Comparison of ENCODE assay signal across 10 cellular contexts in the genomic region with DNA sequence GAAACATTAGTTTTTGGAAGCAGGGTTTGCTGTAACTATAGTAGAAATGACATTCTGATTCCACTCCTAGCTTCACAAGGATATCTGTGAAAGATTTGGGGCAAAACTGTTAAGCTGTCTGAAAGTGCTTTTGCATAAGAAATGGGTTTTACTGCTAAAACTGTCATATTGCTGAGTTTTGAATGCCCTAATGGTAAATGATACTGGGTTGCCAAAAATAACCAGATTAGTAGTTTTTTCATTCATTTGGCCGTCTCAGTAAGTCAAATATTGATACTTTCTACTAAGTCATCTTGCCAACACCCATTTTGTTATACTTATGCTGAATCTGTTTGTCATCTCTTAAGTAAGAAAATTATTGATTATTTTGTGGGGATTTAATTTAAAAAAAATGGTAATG. TPM values are rescaled to one million over a fixed set of nuclear protein-coding genes. Genes with fewer than 3 reads are reported as not detected.
DNase-seq lines count a peak whose midpoint lies in the region; ATAC-seq, FAIRE-seq and TF ChIP-seq lines count a peak whose summit lies in the region.
"Had no signal": no experiment of that assay in that cellular context is flagged by ENCODE, and none has a peak within 500 bp of the region (broad histone marks: within the 10 kb centered on the region; RNA-seq: fewer than 3 reads in every experiment).

No MANE protein-coding gene starts in this region.

- in situ Hi-C loops in GM12878 (cut with MboI) = no loop called here

- BruUV-seq in GM12878 (replicated peaks; lab: Mats Ljungman, UMichigan) = no TSS peak

- RAD21 ChIA-PET in GM12878 (lab: Charles Lee; ENCODE audit: unreplicated experiment) = interaction anchor here (1.0 to 10.8 kb wide), 13 partner anchors 13 to 62 kb away, joined by 3 to 154 read pairs (median 7); no protein-coding TSS in a partner anchor

- SMC1A ChIA-PET in GM12878 (lab: Charles Lee; ENCODE audit: uncharacterized antibody, unreplicated experiment) = interaction anchor here (1.3 to 10.6 kb wide), 11 partner anchors 11 to 118 kb away, joined by 3 to 251 read pairs (median 24); no protein-coding TSS in a partner anchor

- no peak for TF ChIP-seq EP300 in GM12878 (IDR thresholded peaks at IDR 0.05; ENCODE audit: borderline replicate concordance in 1 of 2, control insufficient read depth in 1 of 2, low read depth in 2 of 2, low read length in 2 of 2)

- peaks cover 62% of the 10 kb centered on the region for H3K4me1 Mint-ChIP-seq in CD4-positive, alpha-beta T cell (ENCODE audit: low read depth)

- whole genome bisulfite sequencing in GM12878 (ENCODE audit: insufficient coverage, insufficient replicate concordance, low lambda C conversion rate, missing lambda C conversion rate) = 0% methylated on average over 1 of the region's 1 CpG
- 67 to 73% methylated on average over 1 of the region's 1 CpG for WGBS in lower leg skin, 2 donors

- intact Hi-C loops in CD4-positive, alpha-beta T cell (cut with DNase I, micrococcal nuclease) = loop anchor here in 1 of 2 experiments (5.0 kb wide), 2 partner anchors 81 to 116 kb away; no protein-coding TSS in a partner anchor
- intact Hi-C loops in GM12878 (cut with micrococcal nuclease; ENCODE audit: unreplicated experiment) (no loop called here), uterus (cut with DNase I; ENCODE audit: low total_unique reads) (no loop called here), kidney (cut with DNase I) (no loop called here), lower leg skin (cut with DNase I; ENCODE audit: low total_unique reads) (no loop called here)

- H3K36me3 ChIP-seq in GM12878 (ENCODE audit: control insufficient read depth in 2 of 2, insufficient read depth in 2 of 2, low read length in 1 of 2) (no peaks in the 10 kb centered on the region), uterus (no peaks in the 10 kb centered on the region), kidney (ENCODE audit: control insufficient read depth in 1 of 2, insufficient read depth in 2 of 2, low read length in 2 of 2) (no peaks in the 10 kb centered on the region)

- peaks cover 41% of the 10 kb centered on the region for H3K79me2 ChIP-seq in GM12878 (ENCODE audit: control insufficient read depth, insufficient read depth, low read length)

- H2AFZ ChIP-seq in GM12878 (ENCODE audit: control insufficient read depth, low read depth, low read length) = peak overlapping the region; percentile 71

- no peaks in the 10 kb centered on the region for H3K9me3 ChIP-seq in CD4-positive, alpha-beta T cell (ENCODE audit: control insufficient read depth, low read length)
- H3K9me3 ChIP-seq in GM12878 (replicated peaks; ENCODE audit: control insufficient read depth, insufficient read depth, low read length) (peaks cover 2% of the 10 kb centered on the region; the same call in 2 of the 3 replicates), uterus (no peaks in the 10 kb centered on the region), kidney (ENCODE audit: control insufficient read depth in 1 of 2, low read length in 2 of 2) (no peaks in the 10 kb centered on the region)

- peak overlapping the region; percentile 88 for H3K4me2 ChIP-seq in GM12878 (ENCODE audit: control insufficient read depth, insufficient read depth)

- TF ChIP-seq CTCF in CD4-positive, alpha-beta T cell (IDR thresholded peaks at IDR 0.05) = no peak
- TF ChIP-seq CTCF in GM12878 (IDR thresholded peaks at IDR 0.05 in 2 of 3, conservative IDR thresholded peaks at IDR 0.05 in 1 of 3; ENCODE audit: control insufficient read depth in 2 of 3, extremely low read depth in 1 of 3, insufficient read depth in 1 of 3, low read depth in 3 of 3, low read length in 3 of 3) (no peak), uterus (IDR thresholded peaks at IDR 0.05) (no peak), kidney (IDR thresholded peaks at IDR 0.05; ENCODE audit: borderline replicate concordance, extremely low read depth, insufficient read depth) (no peak), lower leg skin (IDR thresholded peaks at IDR 0.05) (no peak)

- no peaks in the 10 kb centered on the region for H3K27me3 Mint-ChIP-seq in CD4-positive, alpha-beta T cell

- H3K4me3 Mint-ChIP-seq in CD4-positive, alpha-beta T cell = peak overlapping the region; percentile 95

- peak overlapping the region; percentile 98 for H3K27ac Mint-ChIP-seq in CD4-positive, alpha-beta T cell

- TF ChIP-seq POLR2A in GM12878 (IDR thresholded peaks at IDR 0.05; ENCODE audit: low read depth, low read length) = no peak
- no peak for TF ChIP-seq POLR2A in uterus (IDR thresholded peaks at IDR 0.05)
- no peak for TF ChIP-seq POLR2A in lower leg skin (IDR thresholded peaks at IDR 0.05)

- DNase-seq in CD4-positive, alpha-beta T cell = no peak
- DNase-seq in GM12878 (ENCODE audit: low read depth, low spot score) = no peak
- no peak for DNase-seq in dedifferentiated amniotic fluid mesenchymal stem cell (ENCODE audit: extremely low spot score)
- no peak for DNase-seq in uterus
- DNase-seq in kidney = no peak
- no peak for DNase-seq in lower leg skin (ENCODE audit: low spot score in 2 of 2)
- DNase-seq: NCI-H2107 had no signal

- CTCF ChIA-PET in CD4-positive, alpha-beta T cell (lab: Charles Lee) = interaction anchor here (0.9 to 3.9 kb wide), 4 partner anchors 15 to 48 kb away, joined by 3 to 29 read pairs (median 3); no protein-coding TSS in a partner anchor
- CTCF ChIA-PET in GM12878 (lab: Yijun Ruan, JAX) = interaction anchor here (1.4 to 5.8 kb wide), 4 partner anchors 13 to 43 kb away, joined by 3 to 45 read pairs (median 5); no protein-coding TSS in a partner anchor

- peak overlapping the region; percentile 69; the same call in 1 of the 2 replicates for H3K4me3 ChIP-seq in GM12878
- H3K4me3 ChIP-seq in uterus = no peak overlapping the region
- H3K4me3 ChIP-seq in kidney (ENCODE audit: low read length in 2 of 2) = no peak overlapping the region
- no peak overlapping the region for H3K4me3 ChIP-seq in lower leg skin (ENCODE audit: low read depth, poor library complexity, severe bottlenecking)

- H3K9ac ChIP-seq in GM12878 (ENCODE audit: control insufficient read depth, insufficient read depth, low read length) (peak overlapping the region; percentile 86), kidney (ENCODE audit: low read length in 2 of 2) (no peak overlapping the region)

- peak overlapping the region; percentile 67 for H3K27ac ChIP-seq in CD4-positive, alpha-beta T cell (ENCODE audit: low read depth, low read length)
- H3K27ac ChIP-seq in GM12878 (ENCODE audit: control insufficient read depth, insufficient read depth) = peak overlapping the region; percentile 68
- H3K27ac ChIP-seq in uterus = no peak overlapping the region
- H3K27ac ChIP-seq in kidney (ENCODE audit: low read depth in 2 of 2, low read length in 2 of 2) = no peak overlapping the region

- peak; percentile 8 for ATAC-seq in CD4-positive, alpha-beta T cell (ENCODE audit: poor library complexity)
- peak; percentile 18 for ATAC-seq in GM19372 (IDR thresholded peaks at IDR 0.05; ENCODE audit: low read depth, unreplicated experiment)
- ATAC-seq in HG03196 (IDR thresholded peaks at IDR 0.05; ENCODE audit: unreplicated experiment) = peak; percentile 23
- ATAC-seq in GM12878 = peak; percentile 4

- H3K27me3 ChIP-seq in CD4-positive, alpha-beta T cell (ENCODE audit: control insufficient read depth, insufficient read depth, low read length) = no peaks in the 10 kb centered on the region
- H3K27me3 ChIP-seq in GM12878 (replicated peaks in 1 of 2; ENCODE audit: control insufficient read depth in 2 of 2, insufficient read depth in 2 of 2, low read length in 1 of 2) = no peaks in the 10 kb centered on the region
- no peaks in the 10 kb centered on the region for H3K27me3 ChIP-seq in uterus

- peaks cover 46% of the 10 kb centered on the region for H3K36me3 Mint-ChIP-seq in CD4-positive, alpha-beta T cell (ENCODE audit: low read depth)

- H3K9me3 Mint-ChIP-seq in CD4-positive, alpha-beta T cell = no peaks in the 10 kb centered on the region

- POLR2A ChIA-PET in CD4-positive, alpha-beta T cell (lab: Charles Lee) = interaction anchor here (0.5 to 8.5 kb wide), 18 partner anchors 12 to 733 kb away, joined by 3 to 268 read pairs (median 8); no protein-coding TSS in a partner anchor
- POLR2A ChIA-PET in GM12878 (lab: Charles Lee) = interaction anchor here (1.2 to 8.5 kb wide), 5 partner anchors 11 to 43 kb away, joined by 3 to 106 read pairs (median 6); no protein-coding TSS in a partner anchor

- no peak for TF ChIP-seq RAD21 in GM12878 (IDR thresholded peaks at IDR 0.05; ENCODE audit: insufficient read depth, low read depth, low read length)

- no peaks in the 10 kb centered on the region for H4K20me1 ChIP-seq in GM12878 (ENCODE audit: control insufficient read depth, insufficient read depth)

- FAIRE-seq in GM12878 (lab: Jason Lieb, UNC) (no peak), kidney (lab: Jason Lieb, UNC) (no peak)

- H3K4me1 ChIP-seq in GM12878 (ENCODE audit: control insufficient read depth, insufficient read depth, low read length) (peaks cover 18% of the 10 kb centered on the region), uterus (no peaks in the 10 kb centered on the region), kidney (ENCODE audit: control insufficient read depth in 1 of 2, insufficient read depth in 1 of 2, low read depth in 1 of 2, low read length in 2 of 2) (no peaks in the 10 kb centered on the region)

RNA-seq across cellular contexts. Expression of gene PTPRC, which starts 0.4 kb away (rescaled TPM):
- total RNA-seq in CD4-positive, alpha-beta T cell = 100 to 1,000 TPM; 661 to 698 TPM
- 586 and 675 TPM in 2 replicates for total RNA-seq in GM12878 (2013; cell fraction: nucleolus; rRNA removed)
- 117 and 136 TPM in 2 replicates for total RNA-seq in GM12878 (2014; rRNA removed)
- 167 and 171 TPM in 2 replicates for total RNA-seq in GM12878 (2014; rRNA removed; fragmentation: Illumina TruSeq; extraction: Trizol)
- 154 and 157 TPM in 2 replicates for total RNA-seq in GM12878 (2021)
- 57.1 TPM for polyA plus RNA-seq in GM12878 (2011; ENCODE audit: low read depth)
- polyA plus RNA-seq in GM12878 (2011; rRNA removed) = 171 and 221 TPM in 2 replicates
- polyA plus RNA-seq in GM12878 (2011; cell fraction: cytosol; rRNA removed) = 125 and 161 TPM in 2 replicates
- 106 and 128 TPM in 2 replicates for polyA plus RNA-seq in GM12878 (2011; cell fraction: nucleus; rRNA removed)
- 67.1 and 78.4 TPM in 2 replicates for polyA plus RNA-seq in GM12878 (2012)
- 156 and 163 TPM in 2 replicates for polyA plus RNA-seq in GM12878 (2014; fragmentation: Illumina TruSeq; extraction: Trizol)
- polyA plus RNA-seq in GM12878 (2014; fragmentation: Nextera tagmentation; extraction: Ambion mirVana) = 10 to 100 TPM; 72.9 to 73.6 TPM
- polyA plus RNA-seq in GM12878 (2014; rRNA removed) = 75.1 and 80.9 TPM in 2 replicates
- polyA plus RNA-seq in GM12878 (2016; fragmentation: Nextera tagmentation; extraction: Ambion mirVana) = 100 to 1,000 TPM; 117 to 119 TPM
- polyA minus RNA-seq in GM12878 (2011; rRNA and poly(A)+ RNA removed) = 240 and 280 TPM in 2 replicates
- 70.3 and 72.0 TPM in 2 replicates for polyA minus RNA-seq in GM12878 (2011; cell fraction: cytosol; rRNA and poly(A)+ RNA removed)
- 150 and 243 TPM in 2 replicates for polyA minus RNA-seq in GM12878 (2011; cell fraction: nucleus; rRNA and poly(A)+ RNA removed)
- total RNA-seq in uterus = 10 to 100 TPM; 12.7 to 28.7 (median 16.3) TPM
- 60.2 TPM for total RNA-seq in kidney
- 1.4 TPM for polyA plus RNA-seq in kidney (ENCODE audit: insufficient read depth, low read depth, low replicate concordance)
- total RNA-seq in lower leg skin = 1 to 10 TPM; 4.0 to 8.3 (median 4.7) TPM
- total RNA-seq: pulmonary artery endothelial cell had no signal

Comparison
In these comparisons a context has a peak if more than half of its experiments do, and no peak if none do; other contexts are left out.
1. H3K27ac ChIP-seq: peak in CD4-positive, alpha-beta T cell (single experiment) and GM12878 (single experiment); none in uterus (0 of 2) and kidney (0 of 2).
2. Peak in every context shown above with its lines, with median percentiles within 50 percentile points of each other: ATAC-seq.